In genomic region chr17:58248955-58249269, GRCh38 we compare ENCODE assay signal across 8 cellular contexts. TPM values are rescaled to one million over a fixed set of nuclear protein-coding genes. Genes with fewer than 3 reads are reported as not detected.
DNase-seq lines count a peak whose midpoint lies in the region; TF ChIP-seq lines count a peak whose summit lies in the region.
"Had no signal": no experiment of that assay in that cellular context is flagged by ENCODE, and none has a peak within 500 bp of the region (broad histone marks: within the 10 kb centered on the region; RNA-seq: fewer than 3 reads in every experiment).

No MANE protein-coding gene starts in this region.

- H3K4me1 ChIP-seq in ES-I3 (ENCODE audit: insufficient read depth, low read length) = peaks cover 5% of the 10 kb centered on the region; the same call in 1 of the 2 replicates
- peaks cover 8 to 14% (median 9%) of the 10 kb centered on the region in 3 donors for H3K4me1 ChIP-seq in esophagus squamous epithelium
- H3K4me1 ChIP-seq: prostate gland had no signal

- TF ChIP-seq CTCF in esophagus squamous epithelium (IDR thresholded peaks at IDR 0.05) = no peak

- no peak for DNase-seq in SK-N-MC (ENCODE audit: low read depth, low spot score)
- no peak for DNase-seq in esophagus squamous epithelium (lab: John Stamatoyannopoulos, UW)
- DNase-seq in skeletal muscle cell (ENCODE audit: low read depth) = no peak
- DNase-seq in DMS53 treated with DMSO at 0.1 percent for 48 hours (lab: John Stamatoyannopoulos, UW; ENCODE audit: unreplicated experiment) = no peak
- no peak for DNase-seq in NCI-H128 (lab: John Stamatoyannopoulos, UW; ENCODE audit: unreplicated experiment)
- no peak for DNase-seq in NCI-H226

- H3K9me3 ChIP-seq in ES-I3 (ENCODE audit: control insufficient read depth, insufficient read depth, low read length) = peaks cover 7% of the 10 kb centered on the region; the same call in 1 of the 2 replicates
- no peaks in the 10 kb centered on the region for H3K9me3 ChIP-seq in SK-N-MC (ENCODE audit: low read depth, low read length)
- H3K9me3 ChIP-seq in esophagus squamous epithelium = no peaks in the 10 kb centered on the region
- H3K9me3 ChIP-seq: prostate gland had no signal

- intact Hi-C loops in esophagus squamous epithelium (cut with DNase I) = no loop called here

- no peak for TF ChIP-seq POLR2A in esophagus squamous epithelium (IDR thresholded peaks at IDR 0.05)

- H3K27me3 ChIP-seq in esophagus squamous epithelium = peaks cover 0 to 82% (median 2%) of the 10 kb centered on the region in 4 donors

- no peak overlapping the region for H3K27ac ChIP-seq in SK-N-MC
- no peak overlapping the region for H3K27ac ChIP-seq in esophagus squamous epithelium
- H3K27ac ChIP-seq: prostate gland had no signal

- H3K36me3 ChIP-seq in ES-I3 (ENCODE audit: insufficient read depth, low read length) (no peaks in the 10 kb centered on the region), SK-N-MC (ENCODE audit: insufficient read depth, low read length) (no peaks in the 10 kb centered on the region), esophagus squamous epithelium (no peaks in the 10 kb centered on the region)
- H3K36me3 ChIP-seq: prostate gland had no signal

- H3K4me3 ChIP-seq in SK-N-MC = peak overlapping the region; percentile 78
- peak overlapping the region in 3 of 4 donors; percentile 43 to 68 (median 44) for H3K4me3 ChIP-seq in esophagus squamous epithelium
- H3K4me3 ChIP-seq in skeletal muscle cell (ENCODE audit: low read depth, low read length) = peak overlapping the region; percentile 54

- H3K9ac ChIP-seq in ES-I3 (ENCODE audit: low read depth, low read length) = peak overlapping the region; percentile 70
- H3K9ac ChIP-seq in SK-N-MC (ENCODE audit: insufficient read length) = no peak overlapping the region

- WGBS in esophagus squamous epithelium, 2 donors = 16 to 23% methylated on average over 5 of the region's 10 CpGs

RNA-seq across cellular contexts. Expression of gene LPO, which starts 10.5 kb away (rescaled TPM):
- total RNA-seq in esophagus squamous epithelium = 1 to 10 TPM in 1 of 4 donors, under 1 TPM in 1, not detected in 2; 0.27 to 2.5 TPM
- total RNA-seq: prostate gland had no signal

RNA-seq across cellular contexts. Expression of gene MKS1, which starts 29.9 kb away (rescaled TPM):
- 10 to 100 TPM in 2 of 4 donors, 1 to 10 TPM in 2; 5.3 to 10.8 (median 9.3) TPM for total RNA-seq in esophagus squamous epithelium

RNA-seq across cellular contexts. Expression of gene MPO, which starts 31.8 kb away (rescaled TPM):
- total RNA-seq in esophagus squamous epithelium = not detected

RNA-seq across cellular contexts. Expression of gene EPX, which starts 56.4 kb away (rescaled TPM):
- not detected for total RNA-seq in esophagus squamous epithelium
- total RNA-seq: prostate gland had no signal
